9 cellular contexts compared by ENCODE assay signal in genomic region chr10:126904493-126904806, GRCh38. TPM values are rescaled to one million over a fixed set of nuclear protein-coding genes. Genes with fewer than 3 reads are reported as not detected.
DNase-seq lines count a peak whose midpoint lies in the region; ATAC-seq and TF ChIP-seq lines count a peak whose summit lies in the region.
"Had no signal": no experiment of that assay in that cellular context is flagged by ENCODE, and none has a peak within 500 bp of the region (broad histone marks: within the 10 kb centered on the region; RNA-seq: fewer than 3 reads in every experiment).

No MANE protein-coding gene starts in this region.

- H3K4me2 ChIP-seq in KMS-11, result peak overlapping the region; percentile 36; the same call in 1 of the 2 replicates

- no peaks in the 10 kb centered on the region for H3K79me2 ChIP-seq in KMS-11 (ENCODE audit: insufficient read depth, low read depth)

- peak; percentile 15 for DNase-seq in choroid plexus epithelial cell (ENCODE audit: low read depth)
- DNase-seq in lung (ENCODE audit: low spot score), result no peak
- DNase-seq in suprapubic skin (ENCODE audit: low spot score in 2 of 2), result peak in 1 of 2 donors; percentile 74
- no peak for DNase-seq in HuH-7 (ENCODE audit: low spot score)
- no peak for DNase-seq in activated CD4-positive, CD25-positive, alpha-beta regulatory T cell (lab: John Stamatoyannopoulos, UW)
- DNase-seq in stimulated activated CD4-positive, alpha-beta T cell treated with anti-CD3 and anti-CD28 coated beads, Interleukin-15, amount 100 ng/mL, for 24 hours, result no peak
- DNase-seq: activated CD8-positive, alpha-beta memory T cell treated with anti-CD3 and anti-CD28 coated beads, Interleukin-2, amount 50 U/mL, for 4 hours had no signal

- no peak for TF ChIP-seq CTCF in KMS-11 (conservative IDR thresholded peaks at IDR 0.05; ENCODE audit: low read depth, low read length)
- no peak for TF ChIP-seq CTCF in choroid plexus epithelial cell (conservative IDR thresholded peaks at IDR 0.05; ENCODE audit: low read depth, low read length)
- TF ChIP-seq CTCF in lung (IDR thresholded peaks at IDR 0.05; ENCODE audit: control extremely low read depth, extremely low read depth), result no peak
- TF ChIP-seq CTCF in suprapubic skin (IDR thresholded peaks at IDR 0.05), result no peak

- ATAC-seq in lung (ENCODE audit: insufficient read depth, low FRiP score), result no peak

- no peak for TF ChIP-seq POLR2A in suprapubic skin (IDR thresholded peaks at IDR 0.05)

- H3K4me3 ChIP-seq in KMS-11 (IDR thresholded peaks at IDR 0.05; ENCODE audit: insufficient read depth, low read depth, low read length) (no peak overlapping the region), choroid plexus epithelial cell (ENCODE audit: low read depth, low read length) (peak overlapping the region; percentile 81), lung (peak overlapping the region; percentile 82), suprapubic skin (peak overlapping the region; percentile 97)

- H2AFZ ChIP-seq in KMS-11 (ENCODE audit: low read depth), result peak overlapping the region; percentile 75

- H3K27me3 ChIP-seq in KMS-11 (ENCODE audit: insufficient read depth, low read depth) (no peaks in the 10 kb centered on the region), lung (ENCODE audit: control insufficient read depth, insufficient read depth) (no peaks in the 10 kb centered on the region), suprapubic skin (no peaks in the 10 kb centered on the region)
- H3K27me3 ChIP-seq: foreskin keratinocyte had no signal

- TF ChIP-seq EP300 in suprapubic skin (IDR thresholded peaks at IDR 0.05), result no peak

- H3K27ac ChIP-seq in KMS-11 (no peak overlapping the region), lung (ENCODE audit: low read depth in 1 of 2, low read length in 1 of 2) (peak overlapping the region in 1 of 2 donors; percentile 3), suprapubic skin (no peak overlapping the region)

- WGBS in lung, 2 donors, result 14 to 24% methylated on average over 10 of the region's 10 CpGs
- WGBS in suprapubic skin, result 29% methylated on average over 10 of the region's 10 CpGs

- H3K36me3 ChIP-seq in KMS-11 (ENCODE audit: insufficient read depth) (no peaks in the 10 kb centered on the region), lung (ENCODE audit: control insufficient read depth in 2 of 2, insufficient read depth in 2 of 2, low read length in 2 of 2) (no peaks in the 10 kb centered on the region), suprapubic skin (no peaks in the 10 kb centered on the region)

- H3K4me1 ChIP-seq in KMS-11 (ENCODE audit: low read depth, poor library complexity, severe bottlenecking), result no peaks in the 10 kb centered on the region
- peaks cover 0 to 25% of the 10 kb centered on the region in 2 donors for H3K4me1 ChIP-seq in lung (ENCODE audit: control insufficient read depth in 2 of 2, insufficient read depth in 2 of 2, low read length in 2 of 2)
- H3K4me1 ChIP-seq in suprapubic skin, result peaks cover 59% of the 10 kb centered on the region
- H3K4me1 ChIP-seq: foreskin keratinocyte had no signal

- H4K20me1 ChIP-seq in KMS-11 (ENCODE audit: insufficient read depth), result no peaks in the 10 kb centered on the region

- H3K9me3 ChIP-seq in lung (ENCODE audit: control insufficient read depth in 2 of 2, insufficient read depth in 1 of 2, low read length in 1 of 2) (no peaks in the 10 kb centered on the region), suprapubic skin (no peaks in the 10 kb centered on the region)

- H3K9ac ChIP-seq in KMS-11, result no peak overlapping the region; the same call in 1 of the 2 replicates

RNA-seq across cellular contexts. Expression of gene DOCK1, which starts 0.8 kb away (rescaled TPM):
- 100 to 1,000 TPM in 1 of 2 donors, 10 to 100 TPM in 1; 47.7 to 102 TPM for total RNA-seq in lung
- polyA plus RNA-seq in lung, result 10 to 100 TPM; 11.2 to 13.3 TPM
- total RNA-seq in suprapubic skin, result 100 to 1,000 TPM in 1 of 4 donors, 10 to 100 TPM in 3; 60.6 to 136 (median 92.7) TPM
